Comparison of ENCODE assay signal across 1 cellular context in genomic region chr1:155946633-155947219, GRCh38.
TF ChIP-seq lines count a peak whose summit lies in the region.

No MANE protein-coding gene starts in this region.

TF ChIP-seq in GM12878, 131 proteins besides CTCF, POLR2A, EP300 and RAD21:
- TF ChIP-seq ATF2 (IDR thresholded peaks at IDR 0.05; ENCODE audit: low read length) (peak; percentile 79), RUNX3 (IDR thresholded peaks at IDR 0.05; ENCODE audit: low read length) (peak; percentile 65), BCL11A (IDR thresholded peaks at IDR 0.05; ENCODE audit: low read depth, low read length) (0 out of 2 replicates have a peak, but pooled peaks have one; percentile 16), SKIL (IDR thresholded peaks at IDR 0.05; ENCODE audit: low read depth, poor library complexity, severe bottlenecking) (no peak), MLLT1 (IDR thresholded peaks at IDR 0.05) (no peak), NFIC (IDR thresholded peaks at IDR 0.05; ENCODE audit: low read depth, low read length) (peak; percentile 21), CEBPB (IDR thresholded peaks at IDR 0.05; ENCODE audit: borderline replicate concordance in 1 of 2, low read depth in 2 of 2, low read length in 2 of 2) (no peak), NR2F1 (conservative IDR thresholded peaks at IDR 0.05) (0 out of 2 replicates have a peak, but pooled peaks have one; percentile 10), MYC (IDR thresholded peaks at IDR 0.05; ENCODE audit: insufficient read depth, insufficient read length, insufficient replicate concordance, low read length, severe bottlenecking) (no peak), JUNB (IDR thresholded peaks at IDR 0.05) (0 out of 2 replicates have a peak, but pooled peaks have one; percentile 6), PBX3 (IDR thresholded peaks at IDR 0.05; ENCODE audit: insufficient replicate concordance, low read depth, low read length) (no peak), ZNF274 (IDR thresholded peaks at IDR 0.05; ENCODE audit: insufficient read depth, insufficient read length) (no peak), CREM (IDR thresholded peaks at IDR 0.05; ENCODE audit: low read depth) (0 out of 2 replicates have a peak, but pooled peaks have one; percentile 29), SUZ12 (IDR thresholded peaks at IDR 0.05; ENCODE audit: unreplicated experiment) (no peak), CREB1 (IDR thresholded peaks at IDR 0.05; ENCODE audit: low read depth) (peak; percentile 12; the same call in 1 of the 2 replicates), PKNOX1 (IDR thresholded peaks at IDR 0.05) (no peak), SMAD1 (IDR thresholded peaks at IDR 0.05; ENCODE audit: low read depth, partially characterized antibody) (no peak)
TF ChIP-seq in GM12878: peak in this region for 8.
